11 cellular contexts compared by ENCODE assay signal in genomic region chr5:122421379-122422081, GRCh38.
DNase-seq lines count a peak whose midpoint lies in the region; ATAC-seq, FAIRE-seq and TF ChIP-seq lines count a peak whose summit lies in the region.
"Had no signal": no experiment of that assay in that cellular context is flagged by ENCODE, and none has a peak within 500 bp of the region (broad histone marks: within the 10 kb centered on the region; RNA-seq: fewer than 3 reads in every experiment).

No MANE protein-coding gene starts in this region.

- DNase-seq in GM20000 (ENCODE audit: low spot score) (peak; percentile 25), NCI-H69 (lab: John Stamatoyannopoulos, UW) (peak; percentile 68), HTR-8/SVneo (ENCODE audit: insufficient read length, low spot score) (no peak), DMS 273 (lab: John Stamatoyannopoulos, UW; ENCODE audit: unreplicated experiment) (no peak), NCI-H526 (lab: John Stamatoyannopoulos, UW) (no peak), left cardiac atrium (no peak)
- DNase-seq: BE2C, GF-D8, NCI-H1436 had no signal

- TF ChIP-seq CTCF in GM20000 (IDR thresholded peaks at IDR 0.05; ENCODE audit: extremely low read depth, missing control alignments) = no peak

- intact Hi-C loops in left cardiac atrium (cut with DNase I) = no loop called here

- peak; percentile 85 for ATAC-seq in GM18508 (IDR thresholded peaks at IDR 0.05; ENCODE audit: insufficient read depth, unreplicated experiment)
- peak; percentile 70 for ATAC-seq in HG02970 (IDR thresholded peaks at IDR 0.05; ENCODE audit: low FRiP score, unreplicated experiment)
- ATAC-seq in left cardiac atrium = no peak

- no peak for FAIRE-seq in HTR-8/SVneo (lab: Jason Lieb, UNC)

Comparison
In these comparisons a context has a peak if more than half of its experiments do, and no peak if none do; other contexts are left out.
1. ATAC-seq: peak in GM18508 (single experiment) and HG02970 (single experiment); none in left cardiac atrium (0 of 2).
2. DNase-seq: peak in GM20000 (single experiment) and NCI-H69 (single experiment); none in HTR-8/SVneo (single experiment), DMS 273 (single experiment), NCI-H526 (0 of 2) and left cardiac atrium (single experiment).